Comparison of ENCODE assay signal across 17 cellular contexts in the genomic region with DNA sequence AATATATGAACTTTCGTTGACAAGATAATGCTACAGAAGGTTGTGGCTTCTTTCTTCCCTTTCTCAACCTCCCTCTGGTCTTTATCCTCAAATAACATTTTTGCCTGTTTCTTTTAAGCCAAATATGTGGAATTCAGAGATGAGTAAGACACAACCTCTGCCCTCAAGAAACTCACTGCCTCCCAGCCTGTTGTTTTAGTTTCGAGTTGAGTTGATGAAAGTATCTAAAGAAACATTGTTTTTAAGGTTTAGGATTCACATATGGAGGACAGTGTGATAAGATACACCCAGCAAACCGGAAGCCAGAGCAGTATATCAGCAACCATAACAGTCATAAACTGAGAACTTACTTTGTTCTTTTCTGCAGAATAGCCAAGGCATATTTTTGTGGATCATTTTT.
A peak's percentile ranks its signal among the peaks of the same experiment; 100 is the strongest.
DNase-seq lines count a peak whose midpoint lies in the region; TF ChIP-seq lines count a peak whose summit lies in the region.
"Had no signal": no experiment of that assay in that cellular context is flagged by ENCODE, and none has a peak within 500 bp of the region (broad histone marks: within the 10 kb centered on the region; RNA-seq: fewer than 3 reads in every experiment).

No MANE protein-coding gene starts in this region.

- CTCF ChIA-PET in Calu3 (lab: Charles Lee), result no interaction called here

- H3K27ac Mint-ChIP-seq in activated T-helper 2 cell treated with anti-CD3 and anti-CD28 coated beads, Interferon-gamma antibody, Interleukin-2, Interleukin-4, amounts not matched to agents 10 μg/mL and 5 μg/mL and 100 μg/mL, durations not matched to agents 14 hours and 24 hours and 36 hours, result peak overlapping the region; percentile 20
- no peak overlapping the region for H3K27ac Mint-ChIP-seq in Calu3 (ENCODE audit: unreplicated experiment)
- H3K27ac Mint-ChIP-seq: activated CD8-positive, alpha-beta T cell treated with anti-CD3 and anti-CD28 coated beads, Interleukin-2, amount 10 ng/mL, durations not matched to agents 7 days and 5 days; activated naive CD4-positive, alpha-beta T cell treated with anti-CD3 and anti-CD28 coated beads, Interleukin-2, amount 50 U/mL, for 24 hours; B cell; H9 had no signal

- no peak overlapping the region for H3K4me3 Mint-ChIP-seq in activated T-helper 2 cell treated with anti-CD3 and anti-CD28 coated beads, Interferon-gamma antibody, Interleukin-2, Interleukin-4, amounts not matched to agents 10 μg/mL and 5 μg/mL and 100 μg/mL, durations not matched to agents 14 hours and 24 hours and 36 hours (ENCODE audit: low read depth)
- H3K4me3 Mint-ChIP-seq in Calu3 (ENCODE audit: low read depth, unreplicated experiment), result no peak overlapping the region
- H3K4me3 Mint-ChIP-seq: activated CD8-positive, alpha-beta T cell treated with anti-CD3 and anti-CD28 coated beads, Interleukin-2, amount 10 ng/mL, durations not matched to agents 7 days and 5 days; activated naive CD4-positive, alpha-beta T cell treated with anti-CD3 and anti-CD28 coated beads, Interleukin-2, amount 50 U/mL, for 24 hours; B cell; H9 had no signal

- H3K36me3 Mint-ChIP-seq in activated T-helper 2 cell treated with anti-CD3 and anti-CD28 coated beads, Interferon-gamma antibody, Interleukin-2, Interleukin-4, amounts not matched to agents 10 μg/mL and 5 μg/mL and 100 μg/mL, durations not matched to agents 14 hours and 24 hours and 36 hours (ENCODE audit: low read depth), result no peaks in the 10 kb centered on the region
- H3K36me3 Mint-ChIP-seq in Calu3 (ENCODE audit: insufficient read depth, unreplicated experiment), result peaks cover 12% of the 10 kb centered on the region
- H3K36me3 Mint-ChIP-seq: activated naive CD4-positive, alpha-beta T cell treated with anti-CD3 and anti-CD28 coated beads, Interleukin-2, amount 50 U/mL, for 24 hours had no signal

- TF ChIP-seq CTCF in Calu3 (IDR thresholded peaks at IDR 0.05; ENCODE audit: unreplicated experiment), result no peak

- intact Hi-C loops in activated T-helper 2 cell treated with anti-CD3 and anti-CD28 coated beads, Interferon-gamma antibody, Interleukin-2, Interleukin-4, amounts not matched to agents 10 μg/mL and 5 μg/mL and 100 μg/mL, durations not matched to agents 14 hours and 24 hours and 36 hours (cut with micrococcal nuclease), result no loop called here
- intact Hi-C loops in posterior vena cava (cut with DNase I), result no loop called here
- intact Hi-C loops in Calu3 (cut with micrococcal nuclease; ENCODE audit: unreplicated experiment), result no loop called here

- H3K4me1 Mint-ChIP-seq in activated T-helper 2 cell treated with anti-CD3 and anti-CD28 coated beads, Interferon-gamma antibody, Interleukin-2, Interleukin-4, amounts not matched to agents 10 μg/mL and 5 μg/mL and 100 μg/mL, durations not matched to agents 14 hours and 24 hours and 36 hours (ENCODE audit: low read depth), result peaks cover 23% of the 10 kb centered on the region
- H3K4me1 Mint-ChIP-seq in Calu3 (ENCODE audit: low read depth, unreplicated experiment), result peaks cover 25% of the 10 kb centered on the region
- H3K4me1 Mint-ChIP-seq: activated naive CD4-positive, alpha-beta T cell treated with anti-CD3 and anti-CD28 coated beads, Interleukin-2, amount 50 U/mL, for 24 hours; B cell had no signal

- BruUV-seq in Calu3 (replicated peaks; lab: Mats Ljungman, UMichigan), result no TSS peak

- peak; percentile 4 for DNase-seq in stimulated activated CD4-positive, alpha-beta T cell treated with anti-CD3 and anti-CD28 coated beads, Interleukin-15, amount 100 ng/mL, for 24 hours
- DNase-seq in stimulated activated CD4-positive, alpha-beta T cell treated with anti-CD3 and anti-CD28 coated beads, Interleukin-1b, Interleukin-23, amount 100 ng/mL, for 48 hours, result no peak
- no peak for DNase-seq in activated T-helper 2 cell treated with anti-CD3 and anti-CD28 coated beads, Interferon-gamma antibody, Interleukin-2, Interleukin-4, amounts not matched to agents 10 μg/mL and 5 μg/mL and 100 μg/mL, durations not matched to agents 14 hours and 24 hours and 36 hours (ENCODE audit: low spot score)
- peak; percentile 2 for DNase-seq in foreskin melanocyte
- DNase-seq in posterior vena cava (ENCODE audit: low spot score), result no peak
- no peak for DNase-seq in epidermal melanocyte (ENCODE audit: insufficient read length, low spot score)
- DNase-seq in Calu3, result no peak
- DNase-seq in NCI-H2107 treated with DMSO at 0.1 percent for 48 hours (lab: John Stamatoyannopoulos, UW; ENCODE audit: unreplicated experiment), result no peak
- DNase-seq: activated CD8-positive, alpha-beta T cell treated with anti-CD3 and anti-CD28 coated beads, Interleukin-2, amount 10 ng/mL, durations not matched to agents 7 days and 5 days; DMS53; H9; head of caudate nucleus; left ventricle myocardium superior; NCI-H1048; Peyer's patch had no signal

- no peaks in the 10 kb centered on the region for H3K9me3 Mint-ChIP-seq in activated T-helper 2 cell treated with anti-CD3 and anti-CD28 coated beads, Interferon-gamma antibody, Interleukin-2, Interleukin-4, amounts not matched to agents 10 μg/mL and 5 μg/mL and 100 μg/mL, durations not matched to agents 14 hours and 24 hours and 36 hours
- no peaks in the 10 kb centered on the region for H3K9me3 Mint-ChIP-seq in Calu3 (ENCODE audit: low read depth, unreplicated experiment)
- H3K9me3 Mint-ChIP-seq: activated naive CD4-positive, alpha-beta T cell treated with anti-CD3 and anti-CD28 coated beads, Interleukin-2, amount 50 U/mL, for 24 hours; H9 had no signal

- peaks cover 8% of the 10 kb centered on the region for H3K27me3 Mint-ChIP-seq in activated T-helper 2 cell treated with anti-CD3 and anti-CD28 coated beads, Interferon-gamma antibody, Interleukin-2, Interleukin-4, amounts not matched to agents 10 μg/mL and 5 μg/mL and 100 μg/mL, durations not matched to agents 14 hours and 24 hours and 36 hours (ENCODE audit: low read depth)
- H3K27me3 Mint-ChIP-seq in Calu3 (ENCODE audit: unreplicated experiment), result no peaks in the 10 kb centered on the region
- H3K27me3 Mint-ChIP-seq: activated naive CD4-positive, alpha-beta T cell treated with anti-CD3 and anti-CD28 coated beads, Interleukin-2, amount 50 U/mL, for 24 hours had no signal

Comparison
In these comparisons a context has a peak if more than half of its experiments do, and no peak if none do; other contexts are left out.
1. DNase-seq: peak in stimulated activated CD4-positive, alpha-beta T cell treated with anti-CD3 and anti-CD28 coated beads, Interleukin-15, amount 100 ng/mL, for 24 hours (single experiment) and foreskin melanocyte (single experiment); none in stimulated activated CD4-positive, alpha-beta T cell treated with anti-CD3 and anti-CD28 coated beads, Interleukin-1b, Interleukin-23, amount 100 ng/mL, for 48 hours (single experiment), activated T-helper 2 cell treated with anti-CD3 and anti-CD28 coated beads, Interferon-gamma antibody, Interleukin-2, Interleukin-4, amounts not matched to agents 10 μg/mL and 5 μg/mL and 100 μg/mL, durations not matched to agents 14 hours and 24 hours and 36 hours (single experiment), posterior vena cava (single experiment), epidermal melanocyte (single experiment), Calu3 (single experiment) and NCI-H2107 treated with DMSO at 0.1 percent for 48 hours (single experiment).